8 cellular contexts compared by ENCODE assay signal in the genomic region with DNA sequence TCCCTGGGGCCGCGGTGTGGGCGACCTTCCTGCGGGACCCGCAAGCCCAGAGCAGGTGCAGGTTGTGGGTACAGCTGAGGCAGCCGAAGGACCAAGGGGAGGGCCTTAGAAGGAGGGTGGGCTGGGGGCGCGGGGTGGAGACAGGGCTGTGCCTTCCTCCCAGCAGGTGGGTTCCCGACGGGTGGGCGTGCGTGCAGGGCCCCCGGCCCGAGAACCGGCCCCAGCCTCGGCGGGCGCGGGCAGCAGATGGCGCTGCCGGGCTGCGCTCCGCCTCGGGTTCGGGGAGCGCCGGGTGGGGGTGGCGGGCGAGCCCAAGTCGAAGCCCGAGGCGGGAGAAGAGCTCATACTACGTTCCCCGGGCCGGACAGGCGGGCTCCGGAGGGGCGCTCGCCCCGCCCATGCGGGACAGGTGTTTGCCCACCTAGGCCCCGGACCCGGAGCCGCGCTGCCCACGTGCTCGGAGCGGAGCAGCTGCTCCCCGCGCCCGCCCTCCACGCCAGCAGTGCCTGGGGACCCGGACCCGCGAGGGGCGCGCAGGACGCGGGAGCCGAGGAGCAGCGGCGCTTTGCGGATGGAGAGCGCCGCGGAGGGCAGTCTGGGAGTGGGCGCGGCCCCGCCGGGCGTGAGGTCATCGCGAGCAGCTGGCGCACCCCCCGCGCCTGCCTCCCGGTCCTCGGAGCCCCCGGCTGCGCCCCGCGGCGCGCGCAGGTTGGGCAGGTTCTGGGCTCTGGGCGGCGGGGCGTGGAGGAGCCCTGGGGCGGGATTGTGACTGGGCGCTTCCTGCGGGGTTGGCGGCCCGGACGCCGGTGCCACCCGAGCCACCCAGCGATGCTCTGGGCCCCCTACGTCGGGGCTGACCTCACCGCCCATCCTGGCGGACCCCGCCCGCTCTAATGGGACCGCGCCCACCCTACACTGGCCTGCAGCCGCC. TPM values are rescaled to one million over a fixed set of nuclear protein-coding genes. Genes with fewer than 3 reads are reported as not detected.
DNase-seq lines count a peak whose midpoint lies in the region; ATAC-seq and TF ChIP-seq lines count a peak whose summit lies in the region.

No MANE protein-coding gene starts in this region.

- peak overlapping the region; percentile 79 for H3K4me2 ChIP-seq in BLaER1

- intact Hi-C loops in body of pancreas (cut with DNase I), result no loop called here

- no peaks in the 10 kb centered on the region for H3K36me3 ChIP-seq in BLaER1
- H3K36me3 ChIP-seq in body of pancreas (replicated peaks in 1 of 2; ENCODE audit: insufficient read depth in 1 of 2, low read depth in 2 of 2), result no peaks in the 10 kb centered on the region

- no peak overlapping the region for H3K9ac ChIP-seq in BLaER1

- H3K27me3 ChIP-seq in BLaER1, result peaks cover 60% of the 10 kb centered on the region
- H3K27me3 ChIP-seq in body of pancreas, result no peaks in the 10 kb centered on the region

- H3K27ac ChIP-seq in BLaER1 (no peak overlapping the region), body of pancreas (peak overlapping the region in 2 of 4 donors; percentile 44 to 77)

- TF ChIP-seq POLR2A in body of pancreas (IDR thresholded peaks at IDR 0.05), result peak in 2 of 3 donors; percentile 11 to 22

- WGBS in body of pancreas, 2 donors, result 0 to 4% methylated on average over 6 to 69 of the region's 106 CpGs

- H3K4me1 ChIP-seq in BLaER1 (peaks cover 37% of the 10 kb centered on the region), body of pancreas (peaks cover 29% of the 10 kb centered on the region)

- DNase-seq in HCEC 1CT (peak; percentile 13), RKO (ENCODE audit: low spot score) (peak; percentile 59), body of pancreas (peak; percentile 49 to 71 (median 62)), iPS-NIHi7 (ENCODE audit: extremely low spot score) (peak; percentile 90)
- DNase-seq in stimulated activated CD4-positive, alpha-beta T cell treated with anti-CD3 and anti-CD28 coated beads, Interleukin-1b, Interleukin-23, amount 100 ng/mL, for 4 hours (ENCODE audit: low read depth in 2 of 2), result peak; percentile 31 to 41

- H3K9me3 ChIP-seq in BLaER1 (no peaks in the 10 kb centered on the region), body of pancreas (no peaks in the 10 kb centered on the region)

- peak; percentile 58 to 88 (median 77) for TF ChIP-seq CTCF in body of pancreas (IDR thresholded peaks at IDR 0.05)

- H3K4me3 ChIP-seq in BLaER1 (peak overlapping the region; percentile 56), body of pancreas (peak overlapping the region in 1 of 2 donors; percentile 2)

- H4K20me1 ChIP-seq in BLaER1, result peaks cover 36% of the 10 kb centered on the region; the same call in 1 of the 2 replicates

- ATAC-seq in body of pancreas, result peak; percentile 64
- ATAC-seq in GM21526 (IDR thresholded peaks at IDR 0.05; ENCODE audit: low FRiP score, unreplicated experiment), result no peak
- no peak for ATAC-seq in HG03139 (IDR thresholded peaks at IDR 0.05; ENCODE audit: unreplicated experiment)

RNA-seq across cellular contexts. Expression of gene DUSP8, which starts 25.3 kb away (rescaled TPM):
- 10 to 100 TPM in 1 of 2 donors, 1 to 10 TPM in 1; 7.0 to 19.1 TPM for total RNA-seq in body of pancreas

RNA-seq across cellular contexts. Expression of gene KRTAP5-1, which starts 38.3 kb away (rescaled TPM):
- not detected for total RNA-seq in body of pancreas

RNA-seq across cellular contexts. Expression of gene KRTAP5-2, which starts 51.3 kb away (rescaled TPM):
- total RNA-seq in body of pancreas, result not detected

Comparison
In these comparisons a context has a peak if more than half of its experiments do, and no peak if none do; other contexts are left out.
1. DNase-seq: peak in every context shown above with its lines; median percentile 90 in iPS-NIHi7; 62 in body of pancreas; 59 in RKO; 36 in stimulated activated CD4-positive, alpha-beta T cell treated with anti-CD3 and anti-CD28 coated beads, Interleukin-1b, Interleukin-23, amount 100 ng/mL, for 4 hours; 13 in HCEC 1CT.